34 cellular contexts compared by ENCODE assay signal in the genomic region with DNA sequence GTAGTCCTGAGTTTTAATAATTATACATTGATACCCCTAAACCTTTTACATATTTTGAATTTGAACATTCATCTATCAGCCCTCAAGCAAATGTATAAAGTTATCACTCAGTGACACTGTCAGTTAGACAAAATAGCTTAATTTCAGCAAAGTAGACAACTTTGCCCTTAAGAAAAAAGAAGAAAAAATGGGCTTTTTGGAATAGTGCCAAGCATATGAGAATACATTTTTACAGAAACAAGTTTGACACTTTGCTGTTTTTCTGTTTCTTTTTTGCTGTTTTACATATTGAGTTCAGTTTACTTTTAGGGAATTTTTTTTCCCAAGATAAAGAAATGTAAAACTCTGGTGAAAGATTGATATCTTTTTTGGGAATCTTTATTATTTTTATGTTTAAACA.
"Had no signal": no experiment of that assay in that cellular context is flagged by ENCODE, and none has a peak within 500 bp of the region (broad histone marks: within the 10 kb centered on the region; RNA-seq: fewer than 3 reads in every experiment).

No MANE protein-coding gene starts in this region.

- ATAC-seq: activated CD8-positive, alpha-beta T cell treated with anti-CD3 and anti-CD28 coated beads for 36 hours; activated naive CD4-positive, alpha-beta T cell treated with anti-CD3 and anti-CD28 coated beads, Interleukin-2, amount 50 U/mL, for 72 hours; activated T-cell treated with anti-CD3 and anti-CD28 coated beads, Interleukin-2, amount 50 U/mL, for 4 hours; activated T-cell treated with anti-CD3 and anti-CD28 coated beads, Interleukin-2, amount 50 U/mL, for 72 hours; activated T-helper 17 cell treated with anti-CD3 and anti-CD28 coated beads, Interleukin-2, amount 50 U/mL, for 72 hours; T-helper 17 cell had no signal

- DNase-seq: activated B cell treated with CpG ODN at 0.5 μM for 24 hours; activated CD4-positive, alpha-beta memory T cell treated with anti-CD3 and anti-CD28 coated beads for 36 hours; activated CD4-positive, alpha-beta T cell treated with anti-CD3 and anti-CD28 coated beads for 4 hours; activated CD4-positive, alpha-beta T cell treated with anti-CD3 and anti-CD28 coated beads, Interleukin-2, amount 10 ng/mL, durations not matched to agents 24 days and 14 days; activated CD4-positive, alpha-beta T cell treated with anti-CD3 and anti-CD28 coated beads, Interleukin-2, amount 50 U/mL, for 1 hour; activated CD4-positive, alpha-beta T cell treated with anti-CD3 and anti-CD28 coated beads, Interleukin-2, amount 50 U/mL, for 4 hours; activated CD4-positive, CD25-positive, alpha-beta regulatory T cell treated with anti-CD3 and anti-CD28 coated beads, Interleukin-2, amount 50 U/mL, for 72 hours; activated CD8-positive, alpha-beta memory T cell treated with anti-CD3 and anti-CD28 coated beads, Interleukin-2, amount 50 U/mL, for 4 hours; activated CD8-positive, alpha-beta T cell treated with anti-CD3 and anti-CD28 coated beads for 36 hours; activated effector memory CD4-positive, alpha-beta T cell treated with anti-CD3 and anti-CD28 coated beads, Interleukin-2, amount 50 U/mL, for 16 hours; activated gamma-delta T cell treated with Interleukin-2 at 50 U/mL for 16 hours; activated naive CD4-positive, alpha-beta T cell; activated naive CD4-positive, alpha-beta T cell treated with anti-CD3 and anti-CD28 coated beads for 36 hours; activated naive CD4-positive, alpha-beta T cell treated with anti-CD3 and anti-CD28 coated beads, Interleukin-2, amount 50 U/mL, for 16 hours; activated naive CD8-positive, alpha-beta T cell treated with anti-CD3 and anti-CD28 coated beads for 36 hours; activated T-cell treated with anti-CD3 and anti-CD28 coated beads for 4 hours; activated T-cell treated with anti-CD3 and anti-CD28 coated beads, Interleukin-2, amount 50 U/mL, for 1 hour; activated T-cell treated with anti-CD3 and anti-CD28 coated beads, Interleukin-2, amount 50 U/mL, for 4 hours; activated T-cell treated with anti-CD3 and anti-CD28 coated beads, Interleukin-2, amount 50 U/mL, for 72 hours; adrenal gland; amniotic stem cell; aorta; caudate nucleus; cerebellar nuclear complex; T-helper 17 cell had no signal

- H3K27ac Mint-ChIP-seq: activated B cell treated with CpG ODN at 0.5 μM for 24 hours; activated CD4-positive, alpha-beta memory T cell treated with anti-CD3 and anti-CD28 coated beads for 36 hours; activated CD4-positive, alpha-beta T cell treated with anti-CD3 and anti-CD28 coated beads, Interleukin-2, amount 10 ng/mL, durations not matched to agents 24 days and 14 days; activated CD8-positive, alpha-beta T cell treated with anti-CD3 and anti-CD28 coated beads for 36 hours; activated naive CD4-positive, alpha-beta T cell treated with anti-CD3 and anti-CD28 coated beads for 36 hours; activated naive CD4-positive, alpha-beta T cell treated with anti-CD3 and anti-CD28 coated beads, Interleukin-2, amount 50 U/mL, for 72 hours; activated naive CD8-positive, alpha-beta T cell treated with anti-CD3 and anti-CD28 coated beads for 36 hours; activated T-cell treated with anti-CD3 and anti-CD28 coated beads, Interleukin-2, amount 50 U/mL, for 72 hours; activated T-helper 1 cell treated with anti-CD3 and anti-CD28 coated beads, Interleukin-12 subunit alpha, Interleukin-12 subunit beta, Interleukin-2, Interleukin-4 antibody, amounts not matched to agents 30 ng/mL and 10 ng/mL and 1 ng/mL, durations not matched to agents 14 hours and 24 hours and 36 hours; activated T-helper 17 cell treated with anti-CD3 and anti-CD28 coated beads, Interleukin-2, amount 50 U/mL, for 72 hours; brain; T-helper 17 cell had no signal

- H3K9me3 ChIP-seq: adrenal gland had no signal

- H3K4me3 Mint-ChIP-seq: activated B cell treated with CpG ODN at 0.5 μM for 24 hours; activated CD4-positive, alpha-beta memory T cell treated with anti-CD3 and anti-CD28 coated beads for 36 hours; activated CD4-positive, alpha-beta T cell treated with anti-CD3 and anti-CD28 coated beads, Interleukin-2, amount 10 ng/mL, durations not matched to agents 24 days and 14 days; activated CD8-positive, alpha-beta T cell treated with anti-CD3 and anti-CD28 coated beads for 36 hours; activated naive CD4-positive, alpha-beta T cell treated with anti-CD3 and anti-CD28 coated beads for 36 hours; activated naive CD8-positive, alpha-beta T cell treated with anti-CD3 and anti-CD28 coated beads for 36 hours; activated T-cell treated with anti-CD3 and anti-CD28 coated beads, Interleukin-2, amount 50 U/mL, for 4 hours; activated T-cell treated with anti-CD3 and anti-CD28 coated beads, Interleukin-2, amount 50 U/mL, for 72 hours; activated T-helper 1 cell treated with anti-CD3 and anti-CD28 coated beads, Interleukin-12 subunit alpha, Interleukin-12 subunit beta, Interleukin-2, Interleukin-4 antibody, amounts not matched to agents 30 ng/mL and 10 ng/mL and 1 ng/mL, durations not matched to agents 14 hours and 24 hours and 36 hours; activated T-helper 17 cell treated with anti-CD3 and anti-CD28 coated beads, Interleukin-2, amount 50 U/mL, for 72 hours; brain; central memory CD8-positive, alpha-beta T cell; T-helper 17 cell had no signal

- H3K27me3 ChIP-seq: adrenal gland, cardiac muscle cell had no signal

- H3K4me3 ChIP-seq: adrenal gland, cardiac muscle cell had no signal

- H3K9me3 Mint-ChIP-seq: activated B cell treated with CpG ODN at 0.5 μM for 24 hours; activated CD4-positive, alpha-beta memory T cell treated with anti-CD3 and anti-CD28 coated beads for 36 hours; activated CD4-positive, alpha-beta T cell treated with anti-CD3 and anti-CD28 coated beads, Interleukin-2, amount 10 ng/mL, durations not matched to agents 24 days and 14 days; activated CD8-positive, alpha-beta T cell treated with anti-CD3 and anti-CD28 coated beads for 36 hours; activated naive CD4-positive, alpha-beta T cell treated with anti-CD3 and anti-CD28 coated beads for 36 hours; activated naive CD4-positive, alpha-beta T cell treated with anti-CD3 and anti-CD28 coated beads, Interleukin-2, amount 50 U/mL, for 72 hours; activated naive CD8-positive, alpha-beta T cell treated with anti-CD3 and anti-CD28 coated beads for 36 hours; activated T-cell treated with anti-CD3 and anti-CD28 coated beads, Interleukin-2, amount 50 U/mL, for 4 hours; activated T-cell treated with anti-CD3 and anti-CD28 coated beads, Interleukin-2, amount 50 U/mL, for 72 hours; activated T-helper 1 cell treated with anti-CD3 and anti-CD28 coated beads, Interleukin-12 subunit alpha, Interleukin-12 subunit beta, Interleukin-2, Interleukin-4 antibody, amounts not matched to agents 30 ng/mL and 10 ng/mL and 1 ng/mL, durations not matched to agents 14 hours and 24 hours and 36 hours; activated T-helper 17 cell treated with anti-CD3 and anti-CD28 coated beads, Interleukin-2, amount 50 U/mL, for 72 hours; brain; central memory CD8-positive, alpha-beta T cell had no signal

- H3K27me3 Mint-ChIP-seq: activated B cell treated with CpG ODN at 0.5 μM for 24 hours; activated CD4-positive, alpha-beta memory T cell treated with anti-CD3 and anti-CD28 coated beads for 36 hours; activated CD4-positive, alpha-beta T cell treated with anti-CD3 and anti-CD28 coated beads, Interleukin-2, amount 10 ng/mL, durations not matched to agents 24 days and 14 days; activated CD8-positive, alpha-beta T cell treated with anti-CD3 and anti-CD28 coated beads for 36 hours; activated naive CD8-positive, alpha-beta T cell treated with anti-CD3 and anti-CD28 coated beads for 36 hours; activated T-helper 17 cell treated with anti-CD3 and anti-CD28 coated beads, Interleukin-2, amount 50 U/mL, for 72 hours; brain; central memory CD8-positive, alpha-beta T cell; T-helper 17 cell had no signal

- H3K27ac ChIP-seq: adrenal gland, cardiac muscle cell, VCaP had no signal

- H3K4me1 Mint-ChIP-seq: activated B cell treated with CpG ODN at 0.5 μM for 24 hours; activated CD4-positive, alpha-beta T cell treated with anti-CD3 and anti-CD28 coated beads, Interleukin-2, amount 10 ng/mL, durations not matched to agents 24 days and 14 days; activated T-helper 17 cell treated with anti-CD3 and anti-CD28 coated beads, Interleukin-2, amount 50 U/mL, for 72 hours; brain had no signal

- FAIRE-seq: bronchial epithelial cell, TTC549 had no signal
